In the genomic region with DNA sequence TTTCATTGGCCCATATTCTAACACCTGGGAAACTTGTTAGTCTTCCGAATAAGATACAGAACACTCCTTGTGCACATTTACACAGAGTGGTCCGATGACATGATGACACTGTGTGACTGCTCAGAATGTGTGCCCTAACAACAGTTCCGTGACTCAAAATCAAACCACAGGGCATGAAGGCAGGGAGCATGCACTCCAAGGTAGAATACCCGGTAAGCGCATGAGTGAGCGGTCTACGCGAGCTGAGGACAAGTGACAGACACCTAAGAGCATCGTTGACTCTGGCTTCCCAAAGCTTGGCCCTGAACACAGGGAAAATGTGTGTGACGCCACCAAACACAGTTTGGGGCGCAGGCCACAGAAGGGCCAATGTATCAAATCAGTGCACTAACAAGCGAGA, we compare ENCODE assay signal across 16 cellular contexts. TPM values are rescaled to one million over a fixed set of nuclear protein-coding genes. Genes with fewer than 3 reads are reported as not detected.
A peak's percentile ranks its signal among the peaks of the same experiment; 100 is the strongest.
DNase-seq lines count a peak whose midpoint lies in the region; ATAC-seq and TF ChIP-seq lines count a peak whose summit lies in the region.
"Had no signal": no experiment of that assay in that cellular context is flagged by ENCODE, and none has a peak within 500 bp of the region (broad histone marks: within the 10 kb centered on the region; RNA-seq: fewer than 3 reads in every experiment).

No MANE protein-coding gene starts in this region.

- H3K27ac ChIP-seq in fibroblast of lung (ENCODE audit: insufficient read depth, low read length): peak overlapping the region; percentile 5
- peak overlapping the region; percentile 51 to 66 for H3K27ac ChIP-seq in tibial artery
- peak overlapping the region in 1 of 2 donors; percentile 96 for H3K27ac ChIP-seq in uterus
- H3K27ac ChIP-seq: left lung, SJCRH30 had no signal

- no peak for TF ChIP-seq POLR2A in uterus (IDR thresholded peaks at IDR 0.05)

- no peaks in the 10 kb centered on the region for H3K27me3 ChIP-seq in fibroblast of lung (ENCODE audit: control insufficient read depth, insufficient read depth, low read length)
- no peaks in the 10 kb centered on the region for H3K27me3 ChIP-seq in tibial artery
- H3K27me3 ChIP-seq in uterus: no peaks in the 10 kb centered on the region
- H3K27me3 ChIP-seq: left lung, SJCRH30 had no signal

- no peaks in the 10 kb centered on the region for H4K20me1 ChIP-seq in fibroblast of lung (ENCODE audit: control insufficient read depth, extremely low read depth, insufficient read depth, low read length)

- H3K4me2 ChIP-seq in fibroblast of lung (ENCODE audit: extremely low read depth, insufficient read depth, low read length): no peak overlapping the region

- intact Hi-C loops in tibial artery (cut with DNase I; ENCODE audit: low total_unique reads): no loop called here
- intact Hi-C loops in uterus (cut with DNase I; ENCODE audit: low total_unique reads): no loop called here

- H3K9me3 ChIP-seq in fibroblast of lung (ENCODE audit: control insufficient read depth, insufficient read depth, low read depth, low read length): no peaks in the 10 kb centered on the region
- no peaks in the 10 kb centered on the region for H3K9me3 ChIP-seq in tibial artery
- H3K9me3 ChIP-seq in uterus: no peaks in the 10 kb centered on the region
- H3K9me3 ChIP-seq: left lung, SJCRH30 had no signal

- H3K36me3 ChIP-seq in fibroblast of lung (ENCODE audit: control insufficient read depth, insufficient read depth, low read length) (peaks cover 1% of the 10 kb centered on the region), tibial artery (no peaks in the 10 kb centered on the region), uterus (no peaks in the 10 kb centered on the region)
- H3K36me3 ChIP-seq: SJCRH30 had no signal

- DNase-seq in activated CD4-positive, alpha-beta T cell treated with anti-CD3 and anti-CD28 coated beads for 48 hours: peak; percentile 25
- no peak for DNase-seq in activated CD4-positive, alpha-beta T cell treated with anti-CD3 and anti-CD28 coated beads for 1 hour
- DNase-seq in fibroblast of lung (ENCODE audit: low read depth in 2 of 2) (no peak), tibial artery (peak in 1 of 2 donors; percentile 58), uterus (no peak)
- DNase-seq: activated CD4-positive, alpha-beta T cell treated with anti-CD3 and anti-CD28 coated beads for 4 hours; activated T-cell treated with anti-CD3 and anti-CD28 coated beads, Interleukin-2, amount 50 U/mL, for 4 hours; central memory CD4-positive, alpha-beta T cell; effector memory CD4-positive, alpha-beta T cell; left lung; natural killer cell; NCI-H510A treated with DMSO at 0.1 percent for 48 hours; SJCRH30 had no signal

- ATAC-seq in HG03432 (IDR thresholded peaks at IDR 0.05; ENCODE audit: unreplicated experiment): peak; percentile 32
- no peak for ATAC-seq in HG03520 (IDR thresholded peaks at IDR 0.05; ENCODE audit: unreplicated experiment)
- no peak for ATAC-seq in HG03378 (IDR thresholded peaks at IDR 0.05; ENCODE audit: unreplicated experiment)
- ATAC-seq: left lung, natural killer cell had no signal

- H3K4me3 ChIP-seq in fibroblast of lung (replicated peaks in 1 of 4; ENCODE audit: control extremely low read depth in 1 of 4, insufficient read depth in 1 of 4, low read depth in 3 of 4, low read length in 4 of 4) (no peak overlapping the region), tibial artery (no peak overlapping the region), uterus (no peak overlapping the region)
- H3K4me3 ChIP-seq: left lung, SJCRH30 had no signal

- H3K9ac ChIP-seq in fibroblast of lung (ENCODE audit: insufficient read depth, low read length): no peak overlapping the region

- H3K79me2 ChIP-seq in fibroblast of lung (ENCODE audit: control insufficient read depth, insufficient read depth, low read length): peaks cover 62% of the 10 kb centered on the region

- H3K4me1 ChIP-seq in fibroblast of lung (ENCODE audit: control insufficient read depth, extremely low read depth, insufficient read depth, low read length) (peaks cover 13% of the 10 kb centered on the region), tibial artery (peaks cover 0 to 93% (median 34%) of the 10 kb centered on the region in 4 donors), uterus (peaks cover 0 to 15% of the 10 kb centered on the region in 2 donors)

- TF ChIP-seq CTCF in fibroblast of lung (conservative IDR thresholded peaks at IDR 0.05 in 1 of 2, IDR thresholded peaks at IDR 0.05 in 1 of 2; ENCODE audit: low read depth in 1 of 2, low read length in 2 of 2): no peak
- TF ChIP-seq CTCF in tibial artery (IDR thresholded peaks at IDR 0.05): no peak
- TF ChIP-seq CTCF in uterus (IDR thresholded peaks at IDR 0.05): no peak

- no peak overlapping the region for H2AFZ ChIP-seq in fibroblast of lung (ENCODE audit: low read length)

RNA-seq across cellular contexts. Expression of a gene that starts 18.6 kb away (rescaled TPM):
- total RNA-seq in fibroblast of lung (106 and 147 TPM in 2 replicates), uterus (100 to 1,000 TPM in 2 of 4 donors, 10 to 100 TPM in 2; 48.2 to 134 (median 96.8) TPM)
- 75.5 and 87.6 TPM in 2 replicates for polyA plus RNA-seq in fibroblast of lung
- 48.4 and 48.5 TPM in 2 replicates for polyA plus RNA-seq in fibroblast of lung (2012)
- 152 and 190 TPM in 2 replicates for polyA minus RNA-seq in fibroblast of lung (ENCODE audit: low replicate concordance)
